In genomic region chr2:231786177-231786916, GRCh38 we compare ENCODE assay signal across 8 cellular contexts. TPM values are rescaled to one million over a fixed set of nuclear protein-coding genes. Genes with fewer than 3 reads are reported as not detected.
A peak's percentile ranks its signal among the peaks of the same experiment; 100 is the strongest.
DNase-seq lines count a peak whose midpoint lies in the region; ATAC-seq and TF ChIP-seq lines count a peak whose summit lies in the region.

Gene COPS7B (plus strand): TSS chr2:231786445. CDS start chr2:231788571, 2,126 bp downstream.

- no peak for TF ChIP-seq EP300 in transverse colon (IDR thresholded peaks at IDR 0.05; ENCODE audit: low read depth)

- in situ Hi-C loops in transverse colon (cut with MboI; ENCODE audit: low pct_ligation_motif_present in 1 of 4, low pct_unique_long_range_greater_than_20kb in 1 of 4, low sequenced_read_pairs in 3 of 4), result no loop called here

- H3K36me3 ChIP-seq in transverse colon, result no peaks in the 10 kb centered on the region

- H3K4me3 ChIP-seq in GM08714 (ENCODE audit: low read length) (peak within 1 kb of the TSS; percentile 93), transverse colon (peak within 1 kb of the TSS; percentile 72 to 97 (median 88))

- peak within 1 kb of the TSS; percentile 90 for H3K27ac Mint-ChIP-seq in activated naive CD8-positive, alpha-beta T cell treated with anti-CD3 and anti-CD28 coated beads, Interleukin-2, amount 50 U/mL, for 24 hours

- H3K27me3 ChIP-seq in transverse colon, result no peaks in the 10 kb centered on the region

- H3K9me3 ChIP-seq in transverse colon, result no peaks in the 10 kb centered on the region

- peak in 3 of 5 experiments; percentile 17 to 25 (median 21) for TF ChIP-seq CTCF in transverse colon (IDR thresholded peaks at IDR 0.05)

- no peaks in the 10 kb centered on the region for H3K27me3 Mint-ChIP-seq in activated naive CD8-positive, alpha-beta T cell treated with anti-CD3 and anti-CD28 coated beads, Interleukin-2, amount 50 U/mL, for 24 hours

- peaks cover 15 to 50% (median 38%) of the 10 kb centered on the region in 4 donors for H3K4me1 ChIP-seq in transverse colon

- TF ChIP-seq POLR2A in transverse colon (IDR thresholded peaks at IDR 0.05), result no peak

- H3K27ac ChIP-seq in transverse colon, result peak within 1 kb of the TSS; percentile 74 to 84 (median 78)

- DNase-seq in NCI-H1105 treated with DMSO at 0.1 percent for 48 hours (lab: John Stamatoyannopoulos, UW) (peak; percentile 65), SW480 (ENCODE audit: low spot score) (peak; percentile 74), cardiac septum (ENCODE audit: low spot score) (peak; percentile 92), pons (ENCODE audit: low spot score) (peak; percentile 52), transverse colon (peak; percentile 79)
- DNase-seq in activated naive CD8-positive, alpha-beta T cell treated with anti-CD3 and anti-CD28 coated beads, Interleukin-2, amount 50 U/mL, for 24 hours, result peak; percentile 87

- intact Hi-C loops in cardiac septum (cut with DNase I) (loop anchor here (10.0 kb wide), 2 partner anchors 102 to 732 kb away; partner anchors contain the start of gene PSMD1), transverse colon (cut with DNase I; ENCODE audit: low total_unique reads) (no loop called here)

- 0 to 1% methylated on average over 4 to 52 of the region's 69 CpGs for WGBS in transverse colon (ENCODE audit: low coverage in 1 of 2), 2 donors

- no peaks in the 10 kb centered on the region for H3K9me3 Mint-ChIP-seq in activated naive CD8-positive, alpha-beta T cell treated with anti-CD3 and anti-CD28 coated beads, Interleukin-2, amount 50 U/mL, for 24 hours

- ATAC-seq in HG02588 (IDR thresholded peaks at IDR 0.05; ENCODE audit: unreplicated experiment), result peak; percentile 59
- peak; percentile 54 for ATAC-seq in activated naive CD8-positive, alpha-beta T cell treated with anti-CD3 and anti-CD28 coated beads, Interleukin-2, amount 50 U/mL, for 24 hours

- peaks cover 10% of the 10 kb centered on the region for H3K36me3 Mint-ChIP-seq in activated naive CD8-positive, alpha-beta T cell treated with anti-CD3 and anti-CD28 coated beads, Interleukin-2, amount 50 U/mL, for 24 hours (ENCODE audit: low read depth)

- peak within 1 kb of the TSS; percentile 87 for H3K4me3 Mint-ChIP-seq in activated naive CD8-positive, alpha-beta T cell treated with anti-CD3 and anti-CD28 coated beads, Interleukin-2, amount 50 U/mL, for 24 hours

- H3K4me1 Mint-ChIP-seq in activated naive CD8-positive, alpha-beta T cell treated with anti-CD3 and anti-CD28 coated beads, Interleukin-2, amount 50 U/mL, for 24 hours, result peaks cover 57% of the 10 kb centered on the region

RNA-seq across cellular contexts. Expression of gene COPS7B, which starts in this region (rescaled TPM):
- total RNA-seq in cardiac septum (23.4 TPM), transverse colon (10 to 100 TPM; 21.3 to 51.3 (median 22.8) TPM)

Comparison
In these comparisons a context has a peak if more than half of its experiments do, and no peak if none do; other contexts are left out.
1. Peak in every context shown above with its lines: DNase-seq, ATAC-seq, H3K4me3 ChIP-seq and H3K27ac ChIP-seq.